11 cellular contexts compared by ENCODE assay signal in genomic region chr3:63921741-63922482, GRCh38. TPM values are rescaled to one million over a fixed set of nuclear protein-coding genes. Genes with fewer than 3 reads are reported as not detected.
A peak's percentile ranks its signal among the peaks of the same experiment; 100 is the strongest.
DNase-seq lines count a peak whose midpoint lies in the region; ATAC-seq and TF ChIP-seq lines count a peak whose summit lies in the region.
"Had no signal": no experiment of that assay in that cellular context is flagged by ENCODE, and none has a peak within 500 bp of the region (broad histone marks: within the 10 kb centered on the region; RNA-seq: fewer than 3 reads in every experiment).

No MANE protein-coding gene starts in this region.

- peaks cover 7% of the 10 kb centered on the region for H3K4me1 Mint-ChIP-seq in activated naive CD4-positive, alpha-beta T cell treated with anti-CD3 and anti-CD28 coated beads, Interleukin-2, amount 10 ng/mL, durations not matched to agents 7 days and 5 days
- H3K4me1 Mint-ChIP-seq in activated T-helper 17 cell treated with anti-CD3 and anti-CD28 coated beads, Interleukin-2, amount 50 U/mL, for 72 hours, result peaks cover 33% of the 10 kb centered on the region
- H3K4me1 Mint-ChIP-seq: nephron progenitor cell had no signal

- intact Hi-C loops in left colon (cut with DNase I, micrococcal nuclease), result no loop called here

- ATAC-seq in GM18502 (IDR thresholded peaks at IDR 0.05; ENCODE audit: poor library complexity, unreplicated experiment), result peak; percentile 90
- ATAC-seq in GM21529 (IDR thresholded peaks at IDR 0.05; ENCODE audit: unreplicated experiment), result peak; percentile 90
- ATAC-seq in HG03460 (IDR thresholded peaks at IDR 0.05; ENCODE audit: unreplicated experiment), result peak; percentile 84
- ATAC-seq in left colon, result peak; percentile 40
- no peak for ATAC-seq in activated T-helper 17 cell treated with anti-CD3 and anti-CD28 coated beads, Interleukin-2, amount 50 U/mL, for 72 hours (replicated peaks)

- no peak overlapping the region for H3K27ac ChIP-seq in brain microvascular endothelial cell

- CTCF ChIA-PET in activated naive CD4-positive, alpha-beta T cell treated with anti-CD3 and anti-CD28 coated beads, Interleukin-2, amount 10 ng/mL, durations not matched to agents 7 days and 5 days (lab: Charles Lee), result no interaction called here

- TF ChIP-seq CTCF in brain microvascular endothelial cell (IDR thresholded peaks at IDR 0.05; ENCODE audit: low read depth, low read length, missing control alignments), result no peak

- peaks cover 24% of the 10 kb centered on the region for H3K36me3 ChIP-seq in brain microvascular endothelial cell (replicated peaks)

- DNase-seq in left colon (no peak), brain microvascular endothelial cell (no peak)
- DNase-seq in activated naive CD4-positive, alpha-beta T cell treated with anti-CD3 and anti-CD28 coated beads, Interleukin-2, amount 10 ng/mL, durations not matched to agents 7 days and 5 days, result no peak
- DNase-seq in stimulated activated naive CD4-positive, alpha-beta T cell (lab: John Stamatoyannopoulos, UW), result no peak
- DNase-seq: NCI-H526 treated with DMSO at 0.1 percent for 48 hours, nephron progenitor cell had no signal

- peaks cover 71% of the 10 kb centered on the region for H3K36me3 Mint-ChIP-seq in activated naive CD4-positive, alpha-beta T cell treated with anti-CD3 and anti-CD28 coated beads, Interleukin-2, amount 10 ng/mL, durations not matched to agents 7 days and 5 days
- H3K36me3 Mint-ChIP-seq in activated T-helper 17 cell treated with anti-CD3 and anti-CD28 coated beads, Interleukin-2, amount 50 U/mL, for 72 hours (ENCODE audit: low read depth), result peaks cover 93% of the 10 kb centered on the region

- in situ Hi-C loops in brain microvascular endothelial cell (cut with HindIII; ENCODE audit: low pct_ligation_motif_present, low sequenced_read_pairs), result no loop called here

- H3K27ac Mint-ChIP-seq in activated naive CD4-positive, alpha-beta T cell treated with anti-CD3 and anti-CD28 coated beads, Interleukin-2, amount 10 ng/mL, durations not matched to agents 7 days and 5 days, result no peak overlapping the region
- H3K27ac Mint-ChIP-seq in activated T-helper 17 cell treated with anti-CD3 and anti-CD28 coated beads, Interleukin-2, amount 50 U/mL, for 72 hours, result no peak overlapping the region
- H3K27ac Mint-ChIP-seq: activated T-helper 2 cell treated with anti-CD3 and anti-CD28 coated beads, Interferon-gamma antibody, Interleukin-2, Interleukin-4, amounts not matched to agents 10 μg/mL and 5 μg/mL and 100 μg/mL, durations not matched to agents 14 hours and 24 hours and 36 hours; nephron progenitor cell had no signal

- no peak overlapping the region for H3K4me3 ChIP-seq in brain microvascular endothelial cell (ENCODE audit: low read depth, low read length)

- no peaks in the 10 kb centered on the region for H3K27me3 Mint-ChIP-seq in activated naive CD4-positive, alpha-beta T cell treated with anti-CD3 and anti-CD28 coated beads, Interleukin-2, amount 10 ng/mL, durations not matched to agents 7 days and 5 days
- H3K27me3 Mint-ChIP-seq in activated T-helper 17 cell treated with anti-CD3 and anti-CD28 coated beads, Interleukin-2, amount 50 U/mL, for 72 hours, result no peaks in the 10 kb centered on the region

- no peak overlapping the region for H3K4me3 Mint-ChIP-seq in activated naive CD4-positive, alpha-beta T cell treated with anti-CD3 and anti-CD28 coated beads, Interleukin-2, amount 10 ng/mL, durations not matched to agents 7 days and 5 days
- no peak overlapping the region for H3K4me3 Mint-ChIP-seq in activated T-helper 17 cell treated with anti-CD3 and anti-CD28 coated beads, Interleukin-2, amount 50 U/mL, for 72 hours
- H3K4me3 Mint-ChIP-seq: nephron progenitor cell had no signal

- no peaks in the 10 kb centered on the region for H3K27me3 ChIP-seq in brain microvascular endothelial cell (replicated peaks)

- no peaks in the 10 kb centered on the region for H3K9me3 Mint-ChIP-seq in activated naive CD4-positive, alpha-beta T cell treated with anti-CD3 and anti-CD28 coated beads, Interleukin-2, amount 10 ng/mL, durations not matched to agents 7 days and 5 days
- H3K9me3 Mint-ChIP-seq in activated T-helper 17 cell treated with anti-CD3 and anti-CD28 coated beads, Interleukin-2, amount 50 U/mL, for 72 hours, result no peaks in the 10 kb centered on the region
- H3K9me3 Mint-ChIP-seq: activated T-helper 2 cell treated with anti-CD3 and anti-CD28 coated beads, Interferon-gamma antibody, Interleukin-2, Interleukin-4, amounts not matched to agents 10 μg/mL and 5 μg/mL and 100 μg/mL, durations not matched to agents 14 hours and 24 hours and 36 hours had no signal

RNA-seq across cellular contexts. Expression of gene SCAANT1, which starts 9.7 kb away (rescaled TPM):
- total RNA-seq in left colon, result not detected
- total RNA-seq in activated T-helper 17 cell treated with anti-CD3 and anti-CD28 coated beads, Interleukin-2, amount 50 U/mL, for 72 hours, result 1 to 10 TPM in 1 of 2 donors, not detected in 1; 2.4 TPM

RNA-seq across cellular contexts. Expression of gene ATXN7, which starts 58.2 kb away (rescaled TPM):
- 10 to 100 TPM; 32.4 to 45.9 TPM for total RNA-seq in left colon
- 10 to 100 TPM; 38.6 to 50.2 TPM for total RNA-seq in activated T-helper 17 cell treated with anti-CD3 and anti-CD28 coated beads, Interleukin-2, amount 50 U/mL, for 72 hours

RNA-seq across cellular contexts. Expression of gene THOC7, which starts 58.3 kb away (rescaled TPM):
- 10 to 100 TPM; 54.0 to 62.1 TPM for total RNA-seq in left colon
- total RNA-seq in activated T-helper 17 cell treated with anti-CD3 and anti-CD28 coated beads, Interleukin-2, amount 50 U/mL, for 72 hours, result 10 to 100 TPM; 40.9 to 64.2 TPM
